ENCODE assay signal across 1 cellular context in genomic region chrX:124573458-124573857, GRCh38.
TF ChIP-seq lines count a peak whose summit lies in the region.

No MANE protein-coding gene starts in this region.

TF ChIP-seq in SK-N-SH, 30 proteins besides CTCF, POLR2A, EP300 and RAD21 (continued from another document):
- TF ChIP-seq REST (IDR thresholded peaks at IDR 0.05; ENCODE audit: low read depth, low read length) (no peak), NRF1 (IDR thresholded peaks at IDR 0.05; ENCODE audit: low read depth, low read length) (no peak), MXI1 (IDR thresholded peaks at IDR 0.05; ENCODE audit: low read depth, low read length) (no peak), USF2 (IDR thresholded peaks at IDR 0.05; ENCODE audit: borderline replicate concordance, low read depth, low read length) (no peak), USF1 (IDR thresholded peaks at IDR 0.05; ENCODE audit: borderline replicate concordance, low read depth) (no peak), FOSL2 (IDR thresholded peaks at IDR 0.05; ENCODE audit: borderline replicate concordance, low read depth) (no peak), YY1 (IDR thresholded peaks at IDR 0.05; ENCODE audit: low read depth) (no peak), FOXM1 (IDR thresholded peaks at IDR 0.05; ENCODE audit: low read depth) (no peak), EZH2phosphoT487 (IDR thresholded peaks at IDR 0.05; ENCODE audit: borderline replicate concordance, low read depth) (no peak), GATA2 (CRISPR knock-in tag; IDR thresholded peaks at IDR 0.05) (no peak), NFIC (IDR thresholded peaks at IDR 0.05; ENCODE audit: borderline replicate concordance) (no peak), TEAD4 (IDR thresholded peaks at IDR 0.05; ENCODE audit: borderline replicate concordance, insufficient read depth) (no peak), SIN3A (IDR thresholded peaks at IDR 0.05; ENCODE audit: borderline replicate concordance, low read depth, low read length) (no peak), TCF12 (IDR thresholded peaks at IDR 0.05) (no peak)
